ENCODE assay signal across 1 cellular context in genomic region chr5:143205879-143206193, GRCh38.
TF ChIP-seq lines count a peak whose summit lies in the region.

No MANE protein-coding gene starts in this region.

TF ChIP-seq in SK-N-SH, 30 proteins besides CTCF, POLR2A, EP300 and RAD21 (continued from another document):
- TF ChIP-seq USF2 (IDR thresholded peaks at IDR 0.05; ENCODE audit: borderline replicate concordance, low read depth, low read length) (no peak), USF1 (IDR thresholded peaks at IDR 0.05; ENCODE audit: borderline replicate concordance, low read depth) (no peak), RXRA (IDR thresholded peaks at IDR 0.05; ENCODE audit: borderline replicate concordance, low read depth) (no peak), CHD2 (IDR thresholded peaks at IDR 0.05; ENCODE audit: low read length, partially characterized antibody) (no peak), EZH2phosphoT487 (IDR thresholded peaks at IDR 0.05; ENCODE audit: borderline replicate concordance, low read depth) (no peak), TEAD4 (IDR thresholded peaks at IDR 0.05; ENCODE audit: borderline replicate concordance, insufficient read depth) (no peak), POLR2AphosphoS5 (IDR thresholded peaks at IDR 0.05; ENCODE audit: low read depth, low read length) (no peak)
